8 cellular contexts compared by ENCODE assay signal in the genomic region with DNA sequence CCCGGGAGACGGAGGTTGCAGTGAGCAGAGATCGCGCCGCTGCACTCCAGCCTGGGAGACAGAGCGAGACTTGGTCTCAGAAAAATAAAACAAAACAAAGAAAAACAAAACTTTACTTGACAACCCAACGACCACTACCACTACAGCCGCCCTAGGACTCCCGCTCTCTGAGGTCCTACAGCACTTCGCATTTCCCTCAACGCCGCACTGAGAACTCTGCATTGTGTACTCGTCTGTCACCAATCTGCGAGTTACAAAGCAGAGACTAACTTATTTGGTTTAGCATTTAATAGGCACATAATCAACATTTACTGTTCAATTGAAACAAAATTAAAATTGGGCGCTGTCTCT. TPM values are rescaled to one million over a fixed set of nuclear protein-coding genes. Genes with fewer than 3 reads are reported as not detected.
A peak's percentile ranks its signal among the peaks of the same experiment; 100 is the strongest.
DNase-seq lines count a peak whose midpoint lies in the region; ATAC-seq and TF ChIP-seq lines count a peak whose summit lies in the region.

No MANE protein-coding gene starts in this region.

- BruUV-seq in PC-3 (replicated peaks; lab: Mats Ljungman, UMichigan) = TSS peak; percentile 96

- intact Hi-C loops in PC-3 (cut with micrococcal nuclease) (no loop called here), lower lobe of right lung (cut with DNase I) (no loop called here), transverse colon (cut with DNase I; ENCODE audit: low total_unique reads) (no loop called here)

- ATAC-seq in PC-3 (peak; percentile 27), lower lobe of right lung (peak in 1 of 2 donors; percentile 32), HG03196 (IDR thresholded peaks at IDR 0.05; ENCODE audit: unreplicated experiment) (no peak)

- H3K27me3 ChIP-seq in PC-3 (ENCODE audit: low read length) = no peaks in the 10 kb centered on the region
- H3K27me3 ChIP-seq in lower lobe of right lung (ENCODE audit: low read depth) = no peaks in the 10 kb centered on the region
- H3K27me3 ChIP-seq in transverse colon = no peaks in the 10 kb centered on the region

- POLR2A ChIA-PET in PC-3 (lab: Charles Lee; ENCODE audit: unreplicated experiment) = no interaction called here

- DNase-seq in NCI-H1092 treated with DMSO at 0.1 percent for 48 hours (lab: John Stamatoyannopoulos, UW) (peak; percentile 51), NCI-H1092 (lab: John Stamatoyannopoulos, UW) (no peak), PC-3 (peak; percentile 3), caudate nucleus (lab: John Stamatoyannopoulos, UW) (peak in 12 of 61 donors; percentile 4 to 57 (median 37)), lower lobe of right lung (no peak), transverse colon (peak; percentile 27), SW480 (ENCODE audit: low spot score) (no peak)

- H3K27ac ChIP-seq in PC-3 (ENCODE audit: low read length) (peak overlapping the region; percentile 85), caudate nucleus (ENCODE audit: low read depth, low read length) (peak overlapping the region; percentile 84), lower lobe of right lung (peak overlapping the region; percentile 98), transverse colon (peak overlapping the region; percentile 96 to 99 (median 98))

- TF ChIP-seq POLR2A in transverse colon (IDR thresholded peaks at IDR 0.05) = no peak

- no peak for TF ChIP-seq CTCF in PC-3 (conservative IDR thresholded peaks at IDR 0.05; ENCODE audit: low read depth, low read length)
- no peak for TF ChIP-seq CTCF in lower lobe of right lung (IDR thresholded peaks at IDR 0.05)
- no peak for TF ChIP-seq CTCF in transverse colon (IDR thresholded peaks at IDR 0.05)

- H3K36me3 ChIP-seq in PC-3 (ENCODE audit: low read depth, low read length) = peaks cover 18% of the 10 kb centered on the region
- H3K36me3 ChIP-seq in lower lobe of right lung = peaks cover 29% of the 10 kb centered on the region
- H3K36me3 ChIP-seq in transverse colon = peaks cover 0 to 24% (median 5%) of the 10 kb centered on the region in 4 donors

- no peaks in the 10 kb centered on the region for H3F3A ChIP-seq in PC-3 (ENCODE audit: low read length, unreplicated experiment)

- no peaks in the 10 kb centered on the region for H3K9me2 ChIP-seq in PC-3 (replicated peaks; ENCODE audit: low read length)

- H3K4me3 ChIP-seq in PC-3 (ENCODE audit: low read length) = peak overlapping the region; percentile 99
- peak overlapping the region; percentile 82 for H3K4me3 ChIP-seq in lower lobe of right lung
- peak overlapping the region; percentile 26 to 95 (median 82) for H3K4me3 ChIP-seq in transverse colon

- WGBS in transverse colon (ENCODE audit: low coverage in 1 of 2), 2 donors = 10 to 42% methylated on average over 6 to 15 of the region's 15 CpGs

- TF ChIP-seq EP300 in transverse colon (IDR thresholded peaks at IDR 0.05; ENCODE audit: low read depth) = no peak

- H3K9ac ChIP-seq in PC-3 (ENCODE audit: low read length) = peak overlapping the region; percentile 100

- H3K9me3 ChIP-seq in PC-3 (ENCODE audit: low read length) = no peaks in the 10 kb centered on the region
- no peaks in the 10 kb centered on the region for H3K9me3 ChIP-seq in lower lobe of right lung
- H3K9me3 ChIP-seq in transverse colon = no peaks in the 10 kb centered on the region

- CTCF ChIA-PET in PC-3 (lab: Charles Lee) = no interaction called here

- H3K79me2 ChIP-seq in PC-3 (ENCODE audit: low read length) = peaks cover 55% of the 10 kb centered on the region

- H4K20me1 ChIP-seq in PC-3 (ENCODE audit: low read length) = peaks cover 33% of the 10 kb centered on the region

- in situ Hi-C loops in transverse colon (cut with MboI; ENCODE audit: low pct_ligation_motif_present in 1 of 4, low pct_unique_long_range_greater_than_20kb in 1 of 4, low sequenced_read_pairs in 3 of 4) = no loop called here

- peak overlapping the region; percentile 87 for H3K4me2 ChIP-seq in PC-3 (ENCODE audit: low read length)

- peak overlapping the region; percentile 90 for H2AFZ ChIP-seq in PC-3 (ENCODE audit: low read length)

- H3K4me1 ChIP-seq in PC-3 (ENCODE audit: insufficient read depth, low read length) (peaks cover 12% of the 10 kb centered on the region; the same call in 1 of the 2 replicates), lower lobe of right lung (peaks cover 41% of the 10 kb centered on the region), transverse colon (peaks cover 19 to 46% (median 33%) of the 10 kb centered on the region in 4 donors)

RNA-seq across cellular contexts. Expression of a gene that starts 0.5 kb away (rescaled TPM):
- total RNA-seq in PC-3 (2014; rRNA removed) (76.5 and 84.6 TPM in 2 replicates), lower lobe of right lung (146 TPM), transverse colon (100 to 1,000 TPM in 3 of 4 donors, 10 to 100 TPM in 1; 78.9 to 203 (median 139) TPM)

RNA-seq across cellular contexts. Expression of a gene that starts 7.5 kb away (rescaled TPM):
- total RNA-seq in PC-3 (2014; rRNA removed) (17.5 and 27.0 TPM in 2 replicates), lower lobe of right lung (11.7 TPM), transverse colon (10 to 100 TPM in 2 of 4 donors, 1 to 10 TPM in 2; 2.2 to 17.6 (median 9.6) TPM)

Comparison
In these comparisons a context has a peak if more than half of its experiments do, and no peak if none do; other contexts are left out.
1. DNase-seq: peak in NCI-H1092 treated with DMSO at 0.1 percent for 48 hours (single experiment), PC-3 (single experiment) and transverse colon (single experiment); none in NCI-H1092 (single experiment), lower lobe of right lung (single experiment) and SW480 (single experiment).
2. Peak in every context shown above with its lines, with median percentiles within 50 percentile points of each other: H3K27ac ChIP-seq and H3K4me3 ChIP-seq.